ENCODE assay signal across 1 cellular context in the genomic region with DNA sequence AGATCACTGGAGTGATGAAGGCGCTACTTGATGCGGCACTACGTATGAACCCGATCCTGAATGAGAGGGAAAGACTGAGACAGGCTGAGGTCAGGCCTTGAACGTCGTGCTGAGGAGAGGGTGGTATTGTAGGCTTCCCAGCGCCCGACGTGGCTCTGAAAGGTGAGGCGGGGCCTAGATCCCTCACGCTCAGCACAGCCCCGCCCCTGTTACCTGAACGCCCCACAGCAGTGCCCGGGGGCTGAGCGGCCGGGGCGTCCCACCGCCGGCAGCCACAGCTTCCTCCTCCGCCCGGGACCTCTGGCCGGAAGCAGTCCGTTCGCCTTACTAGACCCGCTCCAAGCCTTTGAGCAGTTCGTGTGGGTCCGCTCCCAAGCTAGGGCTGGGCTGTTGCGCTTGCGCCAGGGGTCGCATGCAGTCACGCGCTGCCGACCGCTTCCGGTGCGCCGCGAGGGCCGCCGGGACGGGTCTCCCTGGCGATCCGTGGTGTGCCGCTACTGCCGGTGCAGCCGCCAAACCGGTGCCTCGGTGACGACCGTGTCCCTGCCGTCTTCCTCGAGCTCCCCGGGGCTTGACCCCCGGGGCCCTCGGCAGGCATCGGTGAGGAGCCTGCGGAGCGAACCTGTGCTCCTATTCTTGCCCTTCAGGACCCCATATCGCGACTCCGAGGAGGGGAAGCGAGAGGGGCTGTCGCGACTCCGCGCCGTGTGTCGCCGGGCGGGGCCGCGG.
TF ChIP-seq lines count a peak whose summit lies in the region.

A gene with protein sequence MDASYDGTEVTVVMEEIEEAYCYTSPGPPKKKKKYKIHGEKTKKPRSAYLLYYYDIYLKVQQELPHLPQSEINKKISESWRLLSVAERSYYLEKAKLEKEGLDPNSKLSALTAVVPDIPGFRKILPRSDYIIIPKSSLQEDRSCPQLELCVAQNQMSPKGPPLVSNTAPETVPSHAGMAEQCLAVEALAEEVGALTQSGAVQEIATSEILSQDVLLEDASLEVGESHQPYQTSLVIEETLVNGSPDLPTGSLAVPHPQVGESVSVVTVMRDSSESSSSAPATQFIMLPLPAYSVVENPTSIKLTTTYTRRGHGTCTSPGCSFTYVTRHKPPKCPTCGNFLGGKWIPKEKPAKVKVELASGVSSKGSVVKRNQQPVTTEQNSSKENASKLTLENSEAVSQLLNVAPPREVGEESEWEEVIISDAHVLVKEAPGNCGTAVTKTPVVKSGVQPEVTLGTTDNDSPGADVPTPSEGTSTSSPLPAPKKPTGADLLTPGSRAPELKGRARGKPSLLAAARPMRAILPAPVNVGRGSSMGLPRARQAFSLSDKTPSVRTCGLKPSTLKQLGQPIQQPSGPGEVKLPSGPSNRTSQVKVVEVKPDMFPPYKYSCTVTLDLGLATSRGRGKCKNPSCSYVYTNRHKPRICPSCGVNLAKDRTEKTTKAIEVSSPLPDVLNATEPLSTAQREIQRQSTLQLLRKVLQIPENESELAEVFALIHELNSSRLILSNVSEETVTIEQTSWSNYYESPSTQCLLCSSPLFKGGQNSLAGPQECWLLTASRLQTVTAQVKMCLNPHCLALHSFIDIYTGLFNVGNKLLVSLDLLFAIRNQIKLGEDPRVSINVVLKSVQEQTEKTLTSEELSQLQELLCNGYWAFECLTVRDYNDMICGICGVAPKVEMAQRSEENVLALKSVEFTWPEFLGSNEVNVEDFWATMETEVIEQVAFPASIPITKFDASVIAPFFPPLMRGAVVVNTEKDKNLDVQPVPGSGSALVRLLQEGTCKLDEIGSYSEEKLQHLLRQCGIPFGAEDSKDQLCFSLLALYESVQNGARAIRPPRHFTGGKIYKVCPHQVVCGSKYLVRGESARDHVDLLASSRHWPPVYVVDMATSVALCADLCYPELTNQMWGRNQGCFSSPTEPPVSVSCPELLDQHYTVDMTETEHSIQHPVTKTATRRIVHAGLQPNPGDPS (N-terminal part only) (plus strand): TSS at position 479 of the 729 bp plus-strand sequence. CDS start 4,114 bp downstream, outside the sequence.
Gene TIGD6, minus strand, starts transcription at position 394 of the 729 bp plus-strand sequence. CDS start 4,306 bp downstream, outside the sequence.

TF ChIP-seq in HepG2, 621 proteins besides CTCF, POLR2A, EP300 and RAD21 (continued from another document and continues in another):
- TF ChIP-seq HNF1A (IDR thresholded peaks at IDR 0.05; ENCODE audit: low read depth) (no peak), HNF1A (CRISPR knock-in tag; IDR thresholded peaks at IDR 0.05; ENCODE audit: borderline replicate concordance) (peak; percentile 53; the same call in 1 of the 2 replicates), HNRNPH1 (optimal IDR thresholded peaks at IDR 0.05; ENCODE audit: low read depth, low read length) (no peak), LCORL (IDR thresholded peaks at IDR 0.05) (no peak), LCORL (CRISPR knock-in tag; IDR thresholded peaks at IDR 0.05) (peak; percentile 93), FOXO1 (CRISPR knock-in tag; IDR thresholded peaks at IDR 0.05) (peak; percentile 79), ZNF879 (CRISPR knock-in tag; IDR thresholded peaks at IDR 0.05) (peak; percentile 84), ZNF44 (CRISPR knock-in tag; IDR thresholded peaks at IDR 0.05) (no peak; the same call in 1 of the 2 replicates), MEF2D (CRISPR knock-in tag; IDR thresholded peaks at IDR 0.05) (peak; percentile 95), SCMH1 (CRISPR knock-in tag; IDR thresholded peaks at IDR 0.05; ENCODE audit: borderline replicate concordance) (no peak), ZNF629 (CRISPR knock-in tag; conservative IDR thresholded peaks at IDR 0.05) (no peak), ZSCAN29 (CRISPR knock-in tag; conservative IDR thresholded peaks at IDR 0.05) (no peak), SOX6 (IDR thresholded peaks at IDR 0.05) (no peak), SOX6 (CRISPR knock-in tag; IDR thresholded peaks at IDR 0.05) (peak; percentile 76), ZBTB39 (CRISPR knock-in tag; IDR thresholded peaks at IDR 0.05) (no peak), SP2 (CRISPR knock-in tag; IDR thresholded peaks at IDR 0.05) (peak; percentile 67), ZNF432 (CRISPR knock-in tag; IDR thresholded peaks at IDR 0.05; ENCODE audit: borderline replicate concordance) (no peak), SATB2 (CRISPR knock-in tag; IDR thresholded peaks at IDR 0.05) (no peak), CEBPB (IDR thresholded peaks at IDR 0.05; ENCODE audit: borderline replicate concordance, low read depth, low read length) (0 out of 2 replicates have a peak, but pooled peaks have one; percentile 10), ZNF674 (CRISPR knock-in tag; IDR thresholded peaks at IDR 0.05; ENCODE audit: low read depth) (peak; percentile 85; the same call in 1 of the 2 replicates), ZNF687 (CRISPR knock-in tag; IDR thresholded peaks at IDR 0.05) (peak; percentile 99), ZFP41 (CRISPR knock-in tag; IDR thresholded peaks at IDR 0.05; ENCODE audit: borderline replicate concordance) (no peak; the same call in 1 of the 2 replicates), EZH2 (conservative IDR thresholded peaks at IDR 0.05; ENCODE audit: low read depth, low read length) (no peak), ZNF232 (CRISPR knock-in tag; IDR thresholded peaks at IDR 0.05; ENCODE audit: borderline replicate concordance) (peak; percentile 82), KLF9 (CRISPR knock-in tag; IDR thresholded peaks at IDR 0.05; ENCODE audit: low read depth) (peak; percentile 60; the same call in 1 of the 2 replicates), ZNF816 (CRISPR knock-in tag; IDR thresholded peaks at IDR 0.05; ENCODE audit: borderline replicate concordance) (no peak), CCDC6 (CRISPR knock-in tag; IDR thresholded peaks at IDR 0.05) (peak; percentile 86; the same call in 1 of the 2 replicates), NFATC3 (CRISPR knock-in tag; IDR thresholded peaks at IDR 0.05) (peak; percentile 17; the same call in 1 of the 2 replicates), RCOR2 (CRISPR knock-in tag; IDR thresholded peaks at IDR 0.05) (no peak), ZNF564 (CRISPR knock-in tag; IDR thresholded peaks at IDR 0.05) (0 out of 2 replicates have a peak, but pooled peaks have one; percentile 28), ZSCAN25 (CRISPR knock-in tag; IDR thresholded peaks at IDR 0.05) (no peak; the same call in 1 of the 2 replicates)
- TF ChIP-seq, protein P1, sequence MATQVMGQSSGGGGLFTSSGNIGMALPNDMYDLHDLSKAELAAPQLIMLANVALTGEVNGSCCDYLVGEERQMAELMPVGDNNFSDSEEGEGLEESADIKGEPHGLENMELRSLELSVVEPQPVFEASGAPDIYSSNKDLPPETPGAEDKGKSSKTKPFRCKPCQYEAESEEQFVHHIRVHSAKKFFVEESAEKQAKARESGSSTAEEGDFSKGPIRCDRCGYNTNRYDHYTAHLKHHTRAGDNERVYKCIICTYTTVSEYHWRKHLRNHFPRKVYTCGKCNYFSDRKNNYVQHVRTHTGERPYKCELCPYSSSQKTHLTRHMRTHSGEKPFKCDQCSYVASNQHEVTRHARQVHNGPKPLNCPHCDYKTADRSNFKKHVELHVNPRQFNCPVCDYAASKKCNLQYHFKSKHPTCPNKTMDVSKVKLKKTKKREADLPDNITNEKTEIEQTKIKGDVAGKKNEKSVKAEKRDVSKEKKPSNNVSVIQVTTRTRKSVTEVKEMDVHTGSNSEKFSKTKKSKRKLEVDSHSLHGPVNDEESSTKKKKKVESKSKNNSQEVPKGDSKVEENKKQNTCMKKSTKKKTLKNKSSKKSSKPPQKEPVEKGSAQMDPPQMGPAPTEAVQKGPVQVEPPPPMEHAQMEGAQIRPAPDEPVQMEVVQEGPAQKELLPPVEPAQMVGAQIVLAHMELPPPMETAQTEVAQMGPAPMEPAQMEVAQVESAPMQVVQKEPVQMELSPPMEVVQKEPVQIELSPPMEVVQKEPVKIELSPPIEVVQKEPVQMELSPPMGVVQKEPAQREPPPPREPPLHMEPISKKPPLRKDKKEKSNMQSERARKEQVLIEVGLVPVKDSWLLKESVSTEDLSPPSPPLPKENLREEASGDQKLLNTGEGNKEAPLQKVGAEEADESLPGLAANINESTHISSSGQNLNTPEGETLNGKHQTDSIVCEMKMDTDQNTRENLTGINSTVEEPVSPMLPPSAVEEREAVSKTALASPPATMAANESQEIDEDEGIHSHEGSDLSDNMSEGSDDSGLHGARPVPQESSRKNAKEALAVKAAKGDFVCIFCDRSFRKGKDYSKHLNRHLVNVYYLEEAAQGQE (IDR thresholded peaks at IDR 0.05; ENCODE audit: borderline replicate concordance in 1 of 2, low read depth in 1 of 2, low read length in 2 of 2) = no peak
- TF ChIP-seq, protein P2, sequence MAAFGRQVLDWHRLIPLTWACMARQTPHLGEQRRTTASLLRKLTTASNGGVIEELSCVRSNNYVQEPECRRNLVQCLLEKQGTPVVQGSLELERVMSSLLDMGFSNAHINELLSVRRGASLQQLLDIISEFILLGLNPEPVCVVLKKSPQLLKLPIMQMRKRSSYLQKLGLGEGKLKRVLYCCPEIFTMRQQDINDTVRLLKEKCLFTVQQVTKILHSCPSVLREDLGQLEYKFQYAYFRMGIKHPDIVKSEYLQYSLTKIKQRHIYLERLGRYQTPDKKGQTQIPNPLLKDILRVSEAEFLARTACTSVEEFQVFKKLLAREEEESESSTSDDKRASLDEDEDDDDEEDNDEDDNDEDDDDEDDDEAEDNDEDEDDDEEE (CRISPR knock-in tag; IDR thresholded peaks at IDR 0.05) = no peak
- TF ChIP-seq, protein P3, sequence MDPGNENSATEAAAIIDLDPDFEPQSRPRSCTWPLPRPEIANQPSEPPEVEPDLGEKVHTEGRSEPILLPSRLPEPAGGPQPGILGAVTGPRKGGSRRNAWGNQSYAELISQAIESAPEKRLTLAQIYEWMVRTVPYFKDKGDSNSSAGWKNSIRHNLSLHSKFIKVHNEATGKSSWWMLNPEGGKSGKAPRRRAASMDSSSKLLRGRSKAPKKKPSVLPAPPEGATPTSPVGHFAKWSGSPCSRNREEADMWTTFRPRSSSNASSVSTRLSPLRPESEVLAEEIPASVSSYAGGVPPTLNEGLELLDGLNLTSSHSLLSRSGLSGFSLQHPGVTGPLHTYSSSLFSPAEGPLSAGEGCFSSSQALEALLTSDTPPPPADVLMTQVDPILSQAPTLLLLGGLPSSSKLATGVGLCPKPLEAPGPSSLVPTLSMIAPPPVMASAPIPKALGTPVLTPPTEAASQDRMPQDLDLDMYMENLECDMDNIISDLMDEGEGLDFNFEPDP (CRISPR knock-in tag; conservative IDR thresholded peaks at IDR 0.05) = no peak
